ENCODE assay signal across 19 cellular contexts in the genomic region with DNA sequence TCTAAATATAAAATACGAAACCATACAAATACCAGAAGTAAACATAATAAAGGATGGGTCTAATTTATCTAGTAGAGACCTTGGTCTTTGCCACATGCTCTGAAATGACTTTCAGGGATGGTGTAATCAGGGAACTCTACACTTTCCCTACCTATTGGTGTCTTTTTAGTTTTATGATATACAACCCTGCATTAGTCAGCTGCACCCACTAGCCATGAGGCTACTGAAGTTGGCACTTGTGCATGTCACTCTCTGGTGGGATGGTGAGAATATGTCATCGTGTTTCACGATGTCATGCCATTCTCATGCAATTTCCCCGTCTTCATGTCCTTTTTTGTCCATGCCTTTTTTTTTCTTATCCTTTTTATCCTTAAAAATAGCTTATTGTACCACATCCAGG.
"Had no signal": no experiment of that assay in that cellular context is flagged by ENCODE, and none has a peak within 500 bp of the region (broad histone marks: within the 10 kb centered on the region; RNA-seq: fewer than 3 reads in every experiment).

No MANE protein-coding gene starts in this region.

- H3K4me1 ChIP-seq: adrenal gland had no signal

- H3K9me3 Mint-ChIP-seq: activated CD4-positive, alpha-beta memory T cell treated with anti-CD3 and anti-CD28 coated beads, Interleukin-2, amount 10 ng/mL, durations not matched to agents 7 days and 5 days; activated naive CD4-positive, alpha-beta T cell treated with anti-CD3 and anti-CD28 coated beads, Interleukin-2, amount 10 ng/mL, durations not matched to agents 7 days and 5 days; activated naive CD8-positive, alpha-beta T cell treated with anti-CD3 and anti-CD28 coated beads, Interleukin-2, amount 10 ng/mL, durations not matched to agents 7 days and 5 days; activated T-helper 17 cell treated with anti-CD3 and anti-CD28 coated beads, Interleukin-2, amount 50 U/mL, for 72 hours had no signal

- DNase-seq: activated CD4-positive, alpha-beta memory T cell treated with anti-CD3 and anti-CD28 coated beads, Interleukin-2, amount 10 ng/mL, durations not matched to agents 7 days and 5 days; activated CD4-positive, alpha-beta T cell treated with anti-CD3 and anti-CD28 coated beads, Interleukin-2, amount 50 U/mL, for 1 hour; activated CD4-positive, CD25-positive, alpha-beta regulatory T cell; activated gamma-delta T cell; activated naive CD4-positive, alpha-beta T cell treated with anti-CD3 and anti-CD28 coated beads, Interleukin-2, amount 10 ng/mL, durations not matched to agents 7 days and 5 days; activated naive CD8-positive, alpha-beta T cell treated with anti-CD3 and anti-CD28 coated beads, Interleukin-2, amount 10 ng/mL, durations not matched to agents 7 days and 5 days; activated T-cell treated with anti-CD3 and anti-CD28 coated beads for 4 hours; activated T-cell treated with anti-CD3 and anti-CD28 coated beads, Interleukin-2, amount 50 U/mL, for 48 hours; anterior cingulate cortex; NCI-H1105 treated with DMSO at 0.1 percent for 48 hours; NCI-H1436 treated with DMSO at 0.1 percent for 48 hours; NCI-H187; NCI-H2081; SHP77 treated with DMSO at 0.1 percent for 48 hours; T-helper 17 cell; T-helper 9 cell had no signal

- H3K27ac ChIP-seq: adrenal gland, VCaP had no signal

- H3K4me3 Mint-ChIP-seq: activated CD4-positive, alpha-beta memory T cell treated with anti-CD3 and anti-CD28 coated beads, Interleukin-2, amount 10 ng/mL, durations not matched to agents 7 days and 5 days; activated naive CD4-positive, alpha-beta T cell treated with anti-CD3 and anti-CD28 coated beads, Interleukin-2, amount 10 ng/mL, durations not matched to agents 7 days and 5 days; activated naive CD8-positive, alpha-beta T cell treated with anti-CD3 and anti-CD28 coated beads, Interleukin-2, amount 10 ng/mL, durations not matched to agents 7 days and 5 days; activated T-helper 17 cell treated with anti-CD3 and anti-CD28 coated beads, Interleukin-2, amount 50 U/mL, for 72 hours; T-helper 17 cell had no signal

- H3K9me3 ChIP-seq: adrenal gland had no signal

- H3K27ac Mint-ChIP-seq: activated CD4-positive, alpha-beta memory T cell treated with anti-CD3 and anti-CD28 coated beads, Interleukin-2, amount 10 ng/mL, durations not matched to agents 7 days and 5 days; activated naive CD4-positive, alpha-beta T cell treated with anti-CD3 and anti-CD28 coated beads, Interleukin-2, amount 10 ng/mL, durations not matched to agents 7 days and 5 days; activated naive CD8-positive, alpha-beta T cell treated with anti-CD3 and anti-CD28 coated beads, Interleukin-2, amount 10 ng/mL, durations not matched to agents 7 days and 5 days; activated T-helper 17 cell treated with anti-CD3 and anti-CD28 coated beads, Interleukin-2, amount 50 U/mL, for 72 hours; T-helper 17 cell had no signal

- H3K27me3 ChIP-seq: adrenal gland had no signal

- H3K36me3 ChIP-seq: adrenal gland had no signal

- H3K27me3 Mint-ChIP-seq: activated CD4-positive, alpha-beta memory T cell treated with anti-CD3 and anti-CD28 coated beads, Interleukin-2, amount 10 ng/mL, durations not matched to agents 7 days and 5 days had no signal

- H3K4me1 Mint-ChIP-seq: activated CD4-positive, alpha-beta memory T cell treated with anti-CD3 and anti-CD28 coated beads, Interleukin-2, amount 10 ng/mL, durations not matched to agents 7 days and 5 days; activated naive CD4-positive, alpha-beta T cell treated with anti-CD3 and anti-CD28 coated beads, Interleukin-2, amount 10 ng/mL, durations not matched to agents 7 days and 5 days; activated naive CD8-positive, alpha-beta T cell treated with anti-CD3 and anti-CD28 coated beads, Interleukin-2, amount 10 ng/mL, durations not matched to agents 7 days and 5 days; activated T-helper 17 cell treated with anti-CD3 and anti-CD28 coated beads, Interleukin-2, amount 50 U/mL, for 72 hours; T-helper 17 cell had no signal

- H3K36me3 Mint-ChIP-seq: activated naive CD4-positive, alpha-beta T cell treated with anti-CD3 and anti-CD28 coated beads, Interleukin-2, amount 10 ng/mL, durations not matched to agents 7 days and 5 days; activated naive CD8-positive, alpha-beta T cell treated with anti-CD3 and anti-CD28 coated beads, Interleukin-2, amount 10 ng/mL, durations not matched to agents 7 days and 5 days had no signal

- ATAC-seq: activated T-helper 17 cell treated with anti-CD3 and anti-CD28 coated beads, Interleukin-2, amount 50 U/mL, for 72 hours; T-helper 17 cell had no signal

- H3K4me3 ChIP-seq: adrenal gland had no signal
